Comparison of ENCODE assay signal across 8 cellular contexts in the genomic region with DNA sequence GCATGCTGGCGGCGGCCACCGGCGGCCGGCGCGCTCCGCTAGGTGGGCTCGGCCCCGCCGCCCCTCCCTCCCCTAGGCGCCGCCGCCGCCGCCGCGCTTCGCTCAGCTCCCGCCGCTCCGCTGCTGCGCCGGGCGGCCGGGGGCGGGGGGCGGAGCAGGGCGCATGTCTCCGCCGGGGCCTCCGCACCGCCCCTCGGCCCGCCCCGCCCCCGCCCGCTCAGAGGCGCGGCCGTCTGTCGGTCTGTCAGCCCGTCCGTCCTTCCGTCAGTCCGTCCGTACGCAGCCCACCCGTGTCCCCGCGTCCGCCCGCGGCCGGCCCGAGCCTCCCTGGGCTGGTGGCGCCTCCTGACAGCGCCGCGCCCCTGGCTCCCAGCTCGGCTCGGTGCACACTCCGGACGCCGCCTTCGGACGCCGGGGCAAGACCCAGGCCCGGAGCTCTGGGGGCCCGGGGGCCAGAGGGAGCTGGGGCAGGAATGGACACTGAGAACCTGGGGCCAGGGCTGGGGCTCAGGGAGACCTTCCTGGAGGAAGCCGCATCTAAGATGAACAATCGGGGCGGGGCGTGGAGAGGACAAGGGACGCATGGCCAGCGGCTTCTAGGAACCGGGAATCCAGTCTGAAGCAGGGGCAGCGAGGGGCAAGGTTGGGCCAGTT. TPM values are rescaled to one million over a fixed set of nuclear protein-coding genes. Genes with fewer than 3 reads are reported as not detected.
DNase-seq lines count a peak whose midpoint lies in the region; TF ChIP-seq lines count a peak whose summit lies in the region.

Gene GPR153, minus strand, starts transcription at position 138 of the 654 bp plus-strand sequence. CDS start 6,193 bp downstream, outside the sequence.

- H3K27ac ChIP-seq in OCI-LY7 (ENCODE audit: low read depth, low read length, poor library complexity, severe bottlenecking) (no peak within 1 kb of the TSS), cardiac muscle cell (no peak within 1 kb of the TSS)

- H3K9me3 ChIP-seq in OCI-LY7 (ENCODE audit: low read length) (no peaks in the 10 kb centered on the region), cardiac muscle cell (ENCODE audit: low read depth) (no peaks in the 10 kb centered on the region)

- no peak within 1 kb of the TSS for H2AFZ ChIP-seq in OCI-LY7 (ENCODE audit: low read length)

- no peaks in the 10 kb centered on the region for H3K36me3 ChIP-seq in OCI-LY7 (ENCODE audit: insufficient read depth, low read length)
- no peaks in the 10 kb centered on the region for H3K36me3 ChIP-seq in cardiac muscle cell

- no peak for TF ChIP-seq CTCF in OCI-LY7 (conservative IDR thresholded peaks at IDR 0.05; ENCODE audit: low read length)
- no peak for TF ChIP-seq CTCF in cardiac muscle cell (IDR thresholded peaks at IDR 0.05; ENCODE audit: low read depth, low read length)
- TF ChIP-seq CTCF in retinal pigment epithelial cell (conservative IDR thresholded peaks at IDR 0.05; ENCODE audit: low read depth, low read length): no peak

- H3K4me1 ChIP-seq in OCI-LY7 (ENCODE audit: insufficient read depth, low read length, poor library complexity, severe bottlenecking) (peaks cover 4% of the 10 kb centered on the region), cardiac muscle cell (ENCODE audit: low read depth) (peaks cover 9% of the 10 kb centered on the region)

- intact Hi-C loops in OCI-LY7 (cut with micrococcal nuclease; ENCODE audit: unreplicated experiment): no loop called here

- H4K20me1 ChIP-seq in OCI-LY7 (ENCODE audit: insufficient read depth, low read length): no peaks in the 10 kb centered on the region

- H3K4me3 ChIP-seq in OCI-LY7 (ENCODE audit: low read depth, low read length, poor library complexity, severe bottlenecking) (peak within 1 kb of the TSS; percentile 57), cardiac muscle cell (peak within 1 kb of the TSS; percentile 74), retinal pigment epithelial cell (ENCODE audit: low read length) (peak within 1 kb of the TSS; percentile 38)

- peaks cover 10% of the 10 kb centered on the region for H3K27me3 ChIP-seq in cardiac muscle cell

- H3K79me2 ChIP-seq in OCI-LY7 (ENCODE audit: insufficient read depth, low read depth, low read length): no peaks in the 10 kb centered on the region

- H3K4me2 ChIP-seq in OCI-LY7 (ENCODE audit: low read length): peak within 1 kb of the TSS; percentile 62

- H3K9me2 ChIP-seq in OCI-LY7 (ENCODE audit: insufficient read depth, low read length): no peaks in the 10 kb centered on the region

- BruUV-seq in OCI-LY7 (replicated peaks; lab: Mats Ljungman, UMichigan): no TSS peak

- CTCF ChIA-PET in OCI-LY7 (lab: Charles Lee; ENCODE audit: unreplicated experiment): interaction anchor here (0.6 kb wide), 1 partner anchor 19 kb away, joined by 3 read pairs; no protein-coding TSS in a partner anchor

- POLR2A ChIA-PET in OCI-LY7 (lab: Charles Lee): no interaction called here

- DNase-seq in SIG-M5 treated with dmso at 0.1 percent for 504 hours (lab: John Stamatoyannopoulos, UW; ENCODE audit: unreplicated experiment): peak; percentile 20
- no peak for DNase-seq in SIG-M5 (lab: John Stamatoyannopoulos, UW)
- no peak for DNase-seq in OCI-LY7 (ENCODE audit: low spot score)
- peak; percentile 15 for DNase-seq in activated gamma-delta T cell treated with Interleukin-2 at 50 U/mL for 16 hours
- peak; percentile 59 to 77 for DNase-seq in cardiac muscle cell (ENCODE audit: low read depth in 1 of 2, low spot score in 1 of 2)
- no peak for DNase-seq in retinal pigment epithelial cell (ENCODE audit: low read depth)
- DNase-seq in central memory CD4-positive, alpha-beta T cell: no peak
- DNase-seq in dedifferentiated amniotic fluid mesenchymal stem cell (ENCODE audit: extremely low spot score): no peak

RNA-seq across cellular contexts. Expression of gene GPR153, which starts in this region (rescaled TPM):
- total RNA-seq in OCI-LY7 (2014; rRNA removed; shearing (Covaris generic)): not detected in 2 replicates
- not detected in 2 replicates for total RNA-seq in OCI-LY7 (2022)
- 22.7 and 32.7 TPM in 2 replicates for total RNA-seq in cardiac muscle cell
- 21.0 and 30.3 TPM in 2 replicates for polyA plus RNA-seq in cardiac muscle cell

Comparison
In these comparisons a context has a peak if more than half of its experiments do, and no peak if none do; other contexts are left out.
1. RNA of gene GPR153 (total RNA-seq): 22.7 to 32.7 TPM in cardiac muscle cell; not detected in OCI-LY7; every median in the first group is over 10 times any median in the second.
2. DNase-seq: peak in SIG-M5 treated with dmso at 0.1 percent for 504 hours (single experiment), activated gamma-delta T cell treated with Interleukin-2 at 50 U/mL for 16 hours (single experiment) and cardiac muscle cell (2 of 2); none in SIG-M5 (single experiment), OCI-LY7 (single experiment), retinal pigment epithelial cell (single experiment), central memory CD4-positive, alpha-beta T cell (single experiment) and dedifferentiated amniotic fluid mesenchymal stem cell (single experiment).
3. Peak in every context shown above with its lines, with median percentiles within 50 percentile points of each other: H3K4me3 ChIP-seq.